ENCODE assay signal across 8 cellular contexts in genomic region chr18:42298744-42299685, GRCh38.
DNase-seq lines count a peak whose midpoint lies in the region; ATAC-seq lines count a peak whose summit lies in the region.

No MANE protein-coding gene starts in this region.

- peak overlapping the region; percentile 42 for H3K9ac ChIP-seq in skeletal muscle satellite cell (ENCODE audit: low read depth, low read length)

- H3K9me3 ChIP-seq in T-helper 17 cell (ENCODE audit: control insufficient read depth, low read length, poor library complexity, severe bottlenecking), result no peaks in the 10 kb centered on the region
- H3K9me3 ChIP-seq in skeletal muscle satellite cell (replicated peaks; ENCODE audit: low read length), result no peaks in the 10 kb centered on the region

- H3K4me3 Mint-ChIP-seq in T-helper 17 cell, result no peak overlapping the region

- no peaks in the 10 kb centered on the region for H3K27me3 ChIP-seq in skeletal muscle satellite cell (ENCODE audit: control insufficient read depth, insufficient read depth, low read length)

- H3K4me3 ChIP-seq in skeletal muscle satellite cell (ENCODE audit: low read length), result peak overlapping the region; percentile 55

- H3K36me3 ChIP-seq in skeletal muscle satellite cell (ENCODE audit: insufficient read depth, low read length), result no peaks in the 10 kb centered on the region

- H3K27ac Mint-ChIP-seq in T-helper 17 cell, result no peak overlapping the region

- H3K4me2 ChIP-seq in skeletal muscle satellite cell (ENCODE audit: low read length), result peak overlapping the region; percentile 81

- peak; percentile 4 for DNase-seq in NK-92 treated with Interleukin-12 subunit alpha and Interleukin-12 subunit beta, amount 100 ng/mL, for 24 hours (lab: John Stamatoyannopoulos, UW)
- DNase-seq in NK-92 (lab: John Stamatoyannopoulos, UW; ENCODE audit: unreplicated experiment) (no peak), NCI-H146 (lab: John Stamatoyannopoulos, UW) (peak; percentile 93), T-helper 17 cell (peak in 1 of 3 donors; percentile 31), astrocyte of the hippocampus (ENCODE audit: low read depth, low spot score) (peak; percentile 89), hippocampal formation (lab: John Stamatoyannopoulos, UW) (peak; percentile 73 to 93)

- peaks cover 19% of the 10 kb centered on the region for H3K27me3 Mint-ChIP-seq in T-helper 17 cell

- H3K4me1 Mint-ChIP-seq in T-helper 17 cell, result peaks cover 4% of the 10 kb centered on the region

- H3K36me3 Mint-ChIP-seq in T-helper 17 cell (ENCODE audit: low read depth), result peaks cover 3% of the 10 kb centered on the region

- peaks cover 5% of the 10 kb centered on the region for H3K4me1 ChIP-seq in skeletal muscle satellite cell (ENCODE audit: control insufficient read depth, insufficient read depth, low read length)

- ATAC-seq in HG02852 (IDR thresholded peaks at IDR 0.05; ENCODE audit: unreplicated experiment) (peak; percentile 89), T-helper 17 cell (peak; percentile 61)
